Comparison of ENCODE assay signal across 9 cellular contexts in genomic region chr3:44339990-44340389, GRCh38. TPM values are rescaled to one million over a fixed set of nuclear protein-coding genes. Genes with fewer than 3 reads are reported as not detected.
DNase-seq lines count a peak whose midpoint lies in the region; ATAC-seq, FAIRE-seq and TF ChIP-seq lines count a peak whose summit lies in the region.
"Had no signal": no experiment of that assay in that cellular context is flagged by ENCODE, and none has a peak within 500 bp of the region (broad histone marks: within the 10 kb centered on the region; RNA-seq: fewer than 3 reads in every experiment).

No MANE protein-coding gene starts in this region.

- no peaks in the 10 kb centered on the region for H3K27me3 ChIP-seq in kidney epithelial cell (ENCODE audit: control insufficient read depth, insufficient read depth, low read length)
- no peaks in the 10 kb centered on the region for H3K27me3 ChIP-seq in thymus (ENCODE audit: control insufficient read depth, insufficient read depth)

- peaks cover 0 to 4% of the 10 kb centered on the region in 2 donors for H3K36me3 Mint-ChIP-seq in activated T-cell treated with anti-CD3 and anti-CD28 coated beads, Interleukin-2, amount 50 U/mL, for 72 hours (ENCODE audit: insufficient read depth in 2 of 2)
- H3K36me3 Mint-ChIP-seq in activated naive CD4-positive, alpha-beta T cell treated with anti-CD3 and anti-CD28 coated beads, Interleukin-2, amount 50 U/mL, for 72 hours: peaks cover 5 to 10% of the 10 kb centered on the region in 2 donors

- peak overlapping the region; percentile 95 for H3K27ac Mint-ChIP-seq in activated T-cell treated with anti-CD3 and anti-CD28 coated beads, Interleukin-2, amount 50 U/mL, for 72 hours
- H3K27ac Mint-ChIP-seq in activated naive CD4-positive, alpha-beta T cell treated with anti-CD3 and anti-CD28 coated beads, Interleukin-2, amount 50 U/mL, for 72 hours: peak overlapping the region; percentile 88 to 95

- no peaks in the 10 kb centered on the region for H3K9me3 ChIP-seq in thymus (ENCODE audit: control insufficient read depth)

- peak overlapping the region; percentile 96 to 98 for H3K4me3 Mint-ChIP-seq in activated T-cell treated with anti-CD3 and anti-CD28 coated beads, Interleukin-2, amount 50 U/mL, for 72 hours

- no peaks in the 10 kb centered on the region for H3K9me3 Mint-ChIP-seq in activated T-cell treated with anti-CD3 and anti-CD28 coated beads, Interleukin-2, amount 50 U/mL, for 72 hours
- H3K9me3 Mint-ChIP-seq in activated naive CD4-positive, alpha-beta T cell treated with anti-CD3 and anti-CD28 coated beads, Interleukin-2, amount 50 U/mL, for 72 hours: no peaks in the 10 kb centered on the region

- peak overlapping the region; percentile 53 for H3K4me3 ChIP-seq in kidney epithelial cell (ENCODE audit: low read depth, low read length)
- H3K4me3 ChIP-seq in thymus (ENCODE audit: low read length): no peak overlapping the region

- H3K27ac ChIP-seq in thymus (ENCODE audit: low read depth): peak overlapping the region; percentile 5

- H3K36me3 ChIP-seq in kidney epithelial cell (ENCODE audit: control insufficient read depth, insufficient read depth, low read length) (no peaks in the 10 kb centered on the region), thymus (ENCODE audit: control insufficient read depth, insufficient read depth) (no peaks in the 10 kb centered on the region)

- no peak for ATAC-seq in activated T-cell treated with anti-CD3 and anti-CD28 coated beads, Interleukin-2, amount 50 U/mL, for 72 hours (replicated peaks in 1 of 2)
- ATAC-seq in activated naive CD4-positive, alpha-beta T cell treated with anti-CD3 and anti-CD28 coated beads, Interleukin-2, amount 50 U/mL, for 72 hours: no peak

- H3K4me1 ChIP-seq in thymus (ENCODE audit: control insufficient read depth, insufficient read depth, low read length): peaks cover 11% of the 10 kb centered on the region

- peaks cover 28% of the 10 kb centered on the region for H3K4me1 Mint-ChIP-seq in activated T-cell treated with anti-CD3 and anti-CD28 coated beads, Interleukin-2, amount 50 U/mL, for 72 hours (ENCODE audit: low read depth)

- FAIRE-seq in GM19239 (lab: Jason Lieb, UNC): no peak
- FAIRE-seq: endometrium had no signal

- DNase-seq in activated T-cell treated with anti-CD3 and anti-CD28 coated beads, Interleukin-2, amount 50 U/mL, for 72 hours: no peak
- DNase-seq in activated T-cell treated with anti-CD3 and anti-CD28 coated beads for 4 hours (no peak), kidney epithelial cell (ENCODE audit: low read depth) (no peak), DMS153 (lab: John Stamatoyannopoulos, UW) (no peak), GM19239 (ENCODE audit: insufficient read length, low spot score) (no peak)
- DNase-seq in activated naive CD4-positive, alpha-beta T cell treated with anti-CD3 and anti-CD28 coated beads, Interleukin-2, amount 50 U/mL, for 72 hours (ENCODE audit: low spot score in 2 of 2): no peak
- DNase-seq in stimulated activated CD8-positive, alpha-beta memory T cell treated with anti-CD3 and anti-CD28 coated beads, Interleukin-4, amount 100 ng/mL, for 48 hours: no peak

- TF ChIP-seq CTCF in kidney epithelial cell (IDR thresholded peaks at IDR 0.05; ENCODE audit: insufficient read depth, low read length, poor library complexity, severe bottlenecking): no peak

- WGBS in thymus: 94% methylated on average over 3 of the region's 3 CpGs

- H3K27me3 Mint-ChIP-seq in activated T-cell treated with anti-CD3 and anti-CD28 coated beads, Interleukin-2, amount 50 U/mL, for 72 hours (ENCODE audit: low read depth): no peaks in the 10 kb centered on the region

RNA-seq across cellular contexts. Expression of gene TCAIM, which starts 1.4 kb away (rescaled TPM):
- 10 to 100 TPM; 23.4 to 25.3 TPM for total RNA-seq in activated T-cell treated with anti-CD3 and anti-CD28 coated beads, Interleukin-2, amount 50 U/mL, for 72 hours
- 10 to 100 TPM; 19.7 to 22.4 TPM for total RNA-seq in activated naive CD4-positive, alpha-beta T cell treated with anti-CD3 and anti-CD28 coated beads, Interleukin-2, amount 50 U/mL, for 72 hours
- total RNA-seq in kidney epithelial cell: 29.0 and 30.3 TPM in 2 replicates
- 18.1 TPM for polyA plus RNA-seq in thymus
